ENCODE assay signal across 8 cellular contexts in the genomic region with DNA sequence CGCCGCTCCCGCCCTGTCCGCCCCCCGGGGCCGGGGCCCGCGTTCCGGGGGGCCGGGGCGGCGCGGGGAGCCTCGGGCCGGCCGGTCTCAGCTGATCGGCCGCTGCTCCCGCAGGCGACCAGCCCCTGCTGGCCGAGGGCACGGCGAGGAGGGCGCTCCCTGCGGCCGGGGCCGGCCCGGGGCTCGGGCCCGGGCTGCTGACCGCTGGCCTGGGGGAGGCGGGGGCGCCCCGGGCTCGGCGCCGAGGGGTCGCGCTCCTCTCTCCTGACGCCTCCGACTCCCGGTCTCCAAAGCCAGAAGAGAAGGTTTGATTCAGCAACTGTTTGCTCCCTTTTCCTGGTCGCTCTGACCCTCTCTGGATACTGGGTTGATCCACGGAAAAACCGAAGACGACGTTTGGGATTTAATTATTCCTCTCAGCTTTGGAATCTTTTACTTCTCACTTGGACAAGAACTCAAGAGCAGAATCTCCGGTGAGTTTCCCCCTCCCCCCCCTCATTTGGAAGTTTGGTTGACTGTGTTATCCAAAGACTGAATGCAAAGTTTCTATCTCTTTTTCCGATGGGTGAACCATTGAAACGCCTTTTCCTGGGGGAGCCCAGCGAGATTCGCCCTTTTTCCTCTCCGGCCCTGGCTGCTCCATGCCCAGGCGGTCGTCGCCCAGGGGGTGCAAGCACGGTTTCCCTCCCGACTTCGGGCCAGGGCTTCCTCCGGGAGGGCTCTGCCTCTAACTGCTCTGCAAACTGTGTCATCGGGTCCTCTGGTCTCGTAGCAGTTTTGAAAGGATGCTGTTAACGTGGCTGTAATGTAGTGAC. TPM values are rescaled to one million over a fixed set of nuclear protein-coding genes. Genes with fewer than 3 reads are reported as not detected.
DNase-seq lines count a peak whose midpoint lies in the region; ATAC-seq and TF ChIP-seq lines count a peak whose summit lies in the region.

No MANE protein-coding gene starts in this region.

- H3K9me3 ChIP-seq in heart left ventricle: no peaks in the 10 kb centered on the region
- no peaks in the 10 kb centered on the region for H3K9me3 ChIP-seq in skeletal muscle tissue (ENCODE audit: control insufficient read depth in 3 of 3, low read length in 3 of 3)

- TF ChIP-seq CTCF in heart left ventricle (IDR thresholded peaks at IDR 0.05) (peak in 2 of 12 donors; percentile 12 to 31), astrocyte of the spinal cord (IDR thresholded peaks at IDR 0.05; ENCODE audit: low read depth, low read length) (no peak)

- peaks cover 0 to 26% (median 12%) of the 10 kb centered on the region in 9 donors for H3K36me3 ChIP-seq in heart left ventricle
- H3K36me3 ChIP-seq in skeletal muscle tissue (ENCODE audit: control insufficient read depth in 3 of 3, insufficient read depth in 3 of 3, low read length in 3 of 3): peaks cover 0 to 2% (median 0%) of the 10 kb centered on the region in 3 donors

- in situ Hi-C loops in astrocyte of the spinal cord (cut with HindIII; ENCODE audit: low sequenced_read_pairs): no loop called here

- no peak for TF ChIP-seq POLR2A in heart left ventricle (IDR thresholded peaks at IDR 0.05)

- H3K27me3 ChIP-seq in heart left ventricle (no peaks in the 10 kb centered on the region), skeletal muscle tissue (ENCODE audit: control insufficient read depth in 3 of 3, insufficient read depth in 3 of 3, low read length in 3 of 3) (no peaks in the 10 kb centered on the region)

- WGBS in heart left ventricle, 4 donors: 0 to 1% (median 0%) methylated on average over 23 to 63 of the region's 63 CpGs

- H3K4me3 ChIP-seq in heart left ventricle: peak overlapping the region; percentile 77 to 99 (median 98)
- H3K4me3 ChIP-seq in astrocyte of the spinal cord (ENCODE audit: low read depth, low read length): peak overlapping the region; percentile 89
- H3K4me3 ChIP-seq in skeletal muscle tissue (ENCODE audit: low read length in 3 of 3): peak overlapping the region; percentile 84 to 96 (median 88)

- peak overlapping the region; percentile 88 to 92 (median 91) for H3K9ac ChIP-seq in skeletal muscle tissue (ENCODE audit: low read depth in 1 of 3, low read length in 3 of 3)

- H3K4me1 ChIP-seq in heart left ventricle (peaks cover 0 to 44% (median 27%) of the 10 kb centered on the region in 12 donors), skeletal muscle tissue (ENCODE audit: control insufficient read depth in 3 of 3, insufficient read depth in 3 of 3, low read length in 3 of 3) (peaks cover 2 to 14% (median 14%) of the 10 kb centered on the region in 3 donors)

- ATAC-seq in heart left ventricle: no peak
- ATAC-seq in HG02798 (IDR thresholded peaks at IDR 0.05; ENCODE audit: poor library complexity, unreplicated experiment): peak; percentile 7

- DNase-seq in heart left ventricle: peak in 4 of 5 donors; percentile 21 to 33 (median 26)
- no peak for DNase-seq in cardiac septum (ENCODE audit: low spot score)
- no peak for DNase-seq in astrocyte of the spinal cord (ENCODE audit: low read depth, low spot score)
- peak; percentile 44 for DNase-seq in iPS-NIHi7 (ENCODE audit: extremely low spot score)
- DNase-seq in DMS153 treated with DMSO at 0.1 percent for 48 hours (lab: John Stamatoyannopoulos, UW; ENCODE audit: unreplicated experiment): no peak

- intact Hi-C loops in heart left ventricle (cut with DNase I) (loop anchor here in 3 of 10 donors (2.0 to 10.0 kb wide), 3 partner anchors 48 to 121 kb away; no protein-coding TSS in a partner anchor), cardiac septum (cut with DNase I) (loop anchor here (5.0 kb wide), 1 partner anchor 123 kb away; no protein-coding TSS in a partner anchor)

- H3K27ac ChIP-seq in heart left ventricle (peak overlapping the region; percentile 91 to 99 (median 98)), skeletal muscle tissue (ENCODE audit: low read depth, low read length) (peak overlapping the region; percentile 94)

TF ChIP-seq in PFSK-1, 5 proteins besides CTCF, POLR2A, EP300 and RAD21:
- TF ChIP-seq POLR2AphosphoS5 (IDR thresholded peaks at IDR 0.05; ENCODE audit: low read depth, low read length) (no peak), SIN3A (IDR thresholded peaks at IDR 0.05; ENCODE audit: borderline replicate concordance, insufficient read depth, low read length) (0 out of 2 replicates have a peak, but pooled peaks have one; percentile 37), FOXP2 (optimal IDR thresholded peaks at IDR 0.05; ENCODE audit: borderline replicate concordance, extremely low read depth, extremely low read length, insufficient read depth) (no peak), TAF1 (IDR thresholded peaks at IDR 0.05; ENCODE audit: borderline replicate concordance, insufficient read depth, low read length) (0 out of 2 replicates have a peak, but pooled peaks have one; percentile 2)
- TF ChIP-seq, protein P1, sequence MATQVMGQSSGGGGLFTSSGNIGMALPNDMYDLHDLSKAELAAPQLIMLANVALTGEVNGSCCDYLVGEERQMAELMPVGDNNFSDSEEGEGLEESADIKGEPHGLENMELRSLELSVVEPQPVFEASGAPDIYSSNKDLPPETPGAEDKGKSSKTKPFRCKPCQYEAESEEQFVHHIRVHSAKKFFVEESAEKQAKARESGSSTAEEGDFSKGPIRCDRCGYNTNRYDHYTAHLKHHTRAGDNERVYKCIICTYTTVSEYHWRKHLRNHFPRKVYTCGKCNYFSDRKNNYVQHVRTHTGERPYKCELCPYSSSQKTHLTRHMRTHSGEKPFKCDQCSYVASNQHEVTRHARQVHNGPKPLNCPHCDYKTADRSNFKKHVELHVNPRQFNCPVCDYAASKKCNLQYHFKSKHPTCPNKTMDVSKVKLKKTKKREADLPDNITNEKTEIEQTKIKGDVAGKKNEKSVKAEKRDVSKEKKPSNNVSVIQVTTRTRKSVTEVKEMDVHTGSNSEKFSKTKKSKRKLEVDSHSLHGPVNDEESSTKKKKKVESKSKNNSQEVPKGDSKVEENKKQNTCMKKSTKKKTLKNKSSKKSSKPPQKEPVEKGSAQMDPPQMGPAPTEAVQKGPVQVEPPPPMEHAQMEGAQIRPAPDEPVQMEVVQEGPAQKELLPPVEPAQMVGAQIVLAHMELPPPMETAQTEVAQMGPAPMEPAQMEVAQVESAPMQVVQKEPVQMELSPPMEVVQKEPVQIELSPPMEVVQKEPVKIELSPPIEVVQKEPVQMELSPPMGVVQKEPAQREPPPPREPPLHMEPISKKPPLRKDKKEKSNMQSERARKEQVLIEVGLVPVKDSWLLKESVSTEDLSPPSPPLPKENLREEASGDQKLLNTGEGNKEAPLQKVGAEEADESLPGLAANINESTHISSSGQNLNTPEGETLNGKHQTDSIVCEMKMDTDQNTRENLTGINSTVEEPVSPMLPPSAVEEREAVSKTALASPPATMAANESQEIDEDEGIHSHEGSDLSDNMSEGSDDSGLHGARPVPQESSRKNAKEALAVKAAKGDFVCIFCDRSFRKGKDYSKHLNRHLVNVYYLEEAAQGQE (IDR thresholded peaks at IDR 0.05; ENCODE audit: insufficient read depth in 1 of 2, low read depth in 2 of 2, low read length in 2 of 2): no peak

RNA-seq across cellular contexts. Expression of a gene that starts 0.7 kb away (rescaled TPM):
- total RNA-seq in heart left ventricle: 10 to 100 TPM; 26.7 to 66.4 (median 38.6) TPM
- 10 to 100 TPM; 23.4 to 33.5 TPM for polyA plus RNA-seq in heart left ventricle
- 46.4 TPM for total RNA-seq in cardiac septum
- polyA plus RNA-seq in PFSK-1 (2012; ENCODE audit: insufficient read length, low read depth): 24.6 TPM
- 43.8 TPM for total RNA-seq in skeletal muscle tissue

Comparison
In these comparisons a context has a peak if more than half of its experiments do, and no peak if none do; other contexts are left out.
1. DNase-seq: peak in heart left ventricle (4 of 5) and iPS-NIHi7 (single experiment); none in cardiac septum (single experiment), astrocyte of the spinal cord (single experiment) and DMS153 treated with DMSO at 0.1 percent for 48 hours (single experiment).
2. Peak in every context shown above with its lines, with median percentiles within 50 percentile points of each other: H3K4me3 ChIP-seq.